In the genomic region with DNA sequence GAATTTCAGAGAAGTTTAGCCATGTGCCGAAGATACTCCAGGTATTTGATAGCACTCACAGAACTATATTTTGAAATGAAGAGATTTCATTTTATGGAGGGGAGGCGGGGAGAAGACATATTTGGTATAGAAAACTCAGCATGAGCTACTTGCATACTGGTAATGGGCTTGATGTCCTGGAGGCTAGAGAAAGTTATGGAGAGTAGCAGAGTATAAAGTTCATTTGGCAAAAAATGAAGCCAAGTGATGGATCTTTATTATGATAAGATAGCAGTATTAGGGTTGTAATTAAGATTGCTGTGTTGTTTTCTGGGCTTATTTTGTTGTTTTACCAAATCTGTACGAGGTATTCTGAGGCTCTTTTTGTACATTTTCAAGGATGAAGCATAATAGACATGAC, we compare ENCODE assay signal across 2 cellular contexts.
TF ChIP-seq lines count a peak whose summit lies in the region.

No MANE protein-coding gene starts in this region.

TF ChIP-seq in liver, 16 proteins besides CTCF, POLR2A, EP300 and RAD21 (continued from another document):
- TF ChIP-seq, protein P1, sequence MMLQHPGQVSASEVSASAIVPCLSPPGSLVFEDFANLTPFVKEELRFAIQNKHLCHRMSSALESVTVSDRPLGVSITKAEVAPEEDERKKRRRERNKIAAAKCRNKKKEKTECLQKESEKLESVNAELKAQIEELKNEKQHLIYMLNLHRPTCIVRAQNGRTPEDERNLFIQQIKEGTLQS (IDR thresholded peaks at IDR 0.05) = no peak
- TF ChIP-seq TAF1 (conservative IDR thresholded peaks at IDR 0.05) = no peak
- peak; percentile 23 to 33 for TF ChIP-seq HNF4A (conservative IDR thresholded peaks at IDR 0.05)
- TF ChIP-seq HNF4G (IDR thresholded peaks at IDR 0.05) = no peak

TF ChIP-seq in HepG2, 621 proteins besides CTCF, POLR2A, EP300 and RAD21:
- TF ChIP-seq, protein P2, sequence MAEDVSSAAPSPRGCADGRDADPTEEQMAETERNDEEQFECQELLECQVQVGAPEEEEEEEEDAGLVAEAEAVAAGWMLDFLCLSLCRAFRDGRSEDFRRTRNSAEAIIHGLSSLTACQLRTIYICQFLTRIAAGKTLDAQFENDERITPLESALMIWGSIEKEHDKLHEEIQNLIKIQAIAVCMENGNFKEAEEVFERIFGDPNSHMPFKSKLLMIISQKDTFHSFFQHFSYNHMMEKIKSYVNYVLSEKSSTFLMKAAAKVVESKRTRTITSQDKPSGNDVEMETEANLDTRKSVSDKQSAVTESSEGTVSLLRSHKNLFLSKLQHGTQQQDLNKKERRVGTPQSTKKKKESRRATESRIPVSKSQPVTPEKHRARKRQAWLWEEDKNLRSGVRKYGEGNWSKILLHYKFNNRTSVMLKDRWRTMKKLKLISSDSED (CRISPR knock-in tag; IDR thresholded peaks at IDR 0.05) = no peak
- TF ChIP-seq, protein P3, sequence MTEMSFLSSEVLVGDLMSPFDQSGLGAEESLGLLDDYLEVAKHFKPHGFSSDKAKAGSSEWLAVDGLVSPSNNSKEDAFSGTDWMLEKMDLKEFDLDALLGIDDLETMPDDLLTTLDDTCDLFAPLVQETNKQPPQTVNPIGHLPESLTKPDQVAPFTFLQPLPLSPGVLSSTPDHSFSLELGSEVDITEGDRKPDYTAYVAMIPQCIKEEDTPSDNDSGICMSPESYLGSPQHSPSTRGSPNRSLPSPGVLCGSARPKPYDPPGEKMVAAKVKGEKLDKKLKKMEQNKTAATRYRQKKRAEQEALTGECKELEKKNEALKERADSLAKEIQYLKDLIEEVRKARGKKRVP (CRISPR knock-in tag; IDR thresholded peaks at IDR 0.05) = no peak
- TF ChIP-seq ZNF773 (CRISPR knock-in tag; IDR thresholded peaks at IDR 0.05; ENCODE audit: borderline replicate concordance) (no peak), ZMYM2 (CRISPR knock-in tag; IDR thresholded peaks at IDR 0.05) (no peak), NR2F6 (IDR thresholded peaks at IDR 0.05) (no peak), NR2F6 (CRISPR knock-in tag; IDR thresholded peaks at IDR 0.05) (no peak), POGZ (CRISPR knock-in tag; IDR thresholded peaks at IDR 0.05) (no peak), ADNP (CRISPR knock-in tag; IDR thresholded peaks at IDR 0.05) (no peak), EEA1 (CRISPR knock-in tag; IDR thresholded peaks at IDR 0.05; ENCODE audit: borderline replicate concordance) (no peak), REL (CRISPR knock-in tag; conservative IDR thresholded peaks at IDR 0.05) (no peak), WIZ (CRISPR knock-in tag; IDR thresholded peaks at IDR 0.05) (no peak), DPF2 (CRISPR knock-in tag; IDR thresholded peaks at IDR 0.05; ENCODE audit: borderline replicate concordance, low read depth) (no peak), ZNF775 (CRISPR knock-in tag; IDR thresholded peaks at IDR 0.05; ENCODE audit: borderline replicate concordance) (no peak), ZNF121 (CRISPR knock-in tag; IDR thresholded peaks at IDR 0.05) (no peak)
- TF ChIP-seq, protein P4, sequence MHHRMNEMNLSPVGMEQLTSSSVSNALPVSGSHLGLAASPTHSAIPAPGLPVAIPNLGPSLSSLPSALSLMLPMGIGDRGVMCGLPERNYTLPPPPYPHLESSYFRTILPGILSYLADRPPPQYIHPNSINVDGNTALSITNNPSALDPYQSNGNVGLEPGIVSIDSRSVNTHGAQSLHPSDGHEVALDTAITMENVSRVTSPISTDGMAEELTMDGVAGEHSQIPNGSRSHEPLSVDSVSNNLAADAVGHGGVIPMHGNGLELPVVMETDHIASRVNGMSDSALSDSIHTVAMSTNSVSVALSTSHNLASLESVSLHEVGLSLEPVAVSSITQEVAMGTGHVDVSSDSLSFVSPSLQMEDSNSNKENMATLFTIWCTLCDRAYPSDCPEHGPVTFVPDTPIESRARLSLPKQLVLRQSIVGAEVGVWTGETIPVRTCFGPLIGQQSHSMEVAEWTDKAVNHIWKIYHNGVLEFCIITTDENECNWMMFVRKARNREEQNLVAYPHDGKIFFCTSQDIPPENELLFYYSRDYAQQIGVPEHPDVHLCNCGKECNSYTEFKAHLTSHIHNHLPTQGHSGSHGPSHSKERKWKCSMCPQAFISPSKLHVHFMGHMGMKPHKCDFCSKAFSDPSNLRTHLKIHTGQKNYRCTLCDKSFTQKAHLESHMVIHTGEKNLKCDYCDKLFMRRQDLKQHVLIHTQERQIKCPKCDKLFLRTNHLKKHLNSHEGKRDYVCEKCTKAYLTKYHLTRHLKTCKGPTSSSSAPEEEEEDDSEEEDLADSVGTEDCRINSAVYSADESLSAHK (CRISPR knock-in tag; IDR thresholded peaks at IDR 0.05; ENCODE audit: borderline replicate concordance) = no peak
